ENCODE assay signal across 14 cellular contexts in genomic region chr2:7191927-7192326, GRCh38.
DNase-seq lines count a peak whose midpoint lies in the region; ATAC-seq, FAIRE-seq and TF ChIP-seq lines count a peak whose summit lies in the region.
"Had no signal": no experiment of that assay in that cellular context is flagged by ENCODE, and none has a peak within 500 bp of the region (broad histone marks: within the 10 kb centered on the region; RNA-seq: fewer than 3 reads in every experiment).

No MANE protein-coding gene starts in this region.

- no peak for ATAC-seq in GM18909 (IDR thresholded peaks at IDR 0.05; ENCODE audit: poor library complexity, unreplicated experiment)

- FAIRE-seq in small intestine (lab: Jason Lieb, UNC) = no peak

- TF ChIP-seq CTCF in A673 (conservative IDR thresholded peaks at IDR 0.05; ENCODE audit: low read depth, low read length) (no peak), HFF-Myc (IDR thresholded peaks at IDR 0.05; ENCODE audit: low read depth, low read length, missing control alignments) (no peak), foreskin fibroblast (IDR thresholded peaks at IDR 0.05; ENCODE audit: low read depth, low read length) (no peak)

- H3K27ac ChIP-seq in A673 (ENCODE audit: low read depth, low read length, poor library complexity, severe bottlenecking) (peak overlapping the region; percentile 93), small intestine (ENCODE audit: low read depth in 1 of 2, low read length in 1 of 2) (no peak overlapping the region)
- H3K27ac ChIP-seq: BLaER1 treated with 17β-estradiol and CSF1 and Interleukin-3, amounts not matched to agents 10 nM and 100 nM; tibial nerve had no signal

- BruUV-seq in A673 (replicated peaks; lab: Mats Ljungman, UMichigan) = no TSS peak

- 18 to 43% (median 39%) methylated on average over 4 of the region's 4 CpGs for WGBS in small intestine, 3 donors

- H3K36me3 ChIP-seq in A673 (ENCODE audit: insufficient read depth, low read length, poor library complexity, severe bottlenecking) (no peaks in the 10 kb centered on the region), small intestine (ENCODE audit: control insufficient read depth in 2 of 2, insufficient read depth in 2 of 2, low read length in 2 of 2) (no peaks in the 10 kb centered on the region)
- H3K36me3 ChIP-seq: BLaER1 treated with 17β-estradiol and CSF1 and Interleukin-3, amounts not matched to agents 10 nM and 100 nM; tibial nerve had no signal

- DNase-seq in A673 (ENCODE audit: low spot score) = peak; percentile 96
- peak; percentile 93 for DNase-seq in HFF-Myc (ENCODE audit: extremely low read depth, low read depth)
- DNase-seq in SW480 (ENCODE audit: low spot score) = peak; percentile 70
- DNase-seq in foreskin fibroblast = peak; percentile 16 to 52
- no peak for DNase-seq in ureter (ENCODE audit: low spot score)
- no peak for DNase-seq in small intestine
- DNase-seq in RKO (ENCODE audit: low spot score) = no peak
- DNase-seq: activated CD4-positive, alpha-beta T cell treated with anti-CD3 and anti-CD28 coated beads for 48 hours; erythroblast; NCI-H2081; SHP77 had no signal

- CTCF ChIA-PET in A673 (lab: Charles Lee) = no interaction called here

- H3K4me1 ChIP-seq in A673 (ENCODE audit: insufficient read depth, low read length, poor library complexity, severe bottlenecking) (peaks cover 82% of the 10 kb centered on the region), small intestine (ENCODE audit: control insufficient read depth in 2 of 2, insufficient read depth in 1 of 2, low read depth in 1 of 2, low read length in 1 of 2) (no peaks in the 10 kb centered on the region)
- H3K4me1 ChIP-seq: tibial nerve had no signal

- H3K4me3 ChIP-seq in A673 (ENCODE audit: low read depth, low read length, poor library complexity, severe bottlenecking) (no peak overlapping the region), HFF-Myc (replicated peaks; ENCODE audit: low read depth, low read length) (no peak overlapping the region), foreskin fibroblast (ENCODE audit: low read depth in 1 of 2, low read length in 2 of 2) (no peak overlapping the region), small intestine (ENCODE audit: low read depth in 1 of 2, low read length in 2 of 2) (no peak overlapping the region)
- H3K4me3 ChIP-seq: BLaER1 treated with 17β-estradiol and CSF1 and Interleukin-3, amounts not matched to agents 10 nM and 100 nM; tibial nerve had no signal

- POLR2A ChIA-PET in A673 (lab: Charles Lee; ENCODE audit: low non-redundant PET) = no interaction called here

- H3K27me3 ChIP-seq in A673 (replicated peaks; ENCODE audit: insufficient read depth, low read depth, low read length, poor library complexity) (no peaks in the 10 kb centered on the region), small intestine (ENCODE audit: control insufficient read depth in 2 of 2, insufficient read depth in 2 of 2, low read length in 2 of 2) (no peaks in the 10 kb centered on the region)
- H3K27me3 ChIP-seq: BLaER1 treated with 17β-estradiol and CSF1 and Interleukin-3, amounts not matched to agents 10 nM and 100 nM; tibial nerve had no signal

- H3K9me3 ChIP-seq in A673 (ENCODE audit: low read depth, low read length, poor library complexity, severe bottlenecking) (no peaks in the 10 kb centered on the region), small intestine (ENCODE audit: control insufficient read depth, low read depth) (no peaks in the 10 kb centered on the region)
- H3K9me3 ChIP-seq: tibial nerve had no signal

- intact Hi-C loops in A673 (cut with micrococcal nuclease; ENCODE audit: unreplicated experiment) = loop anchor here (2.0 to 5.0 kb wide), 2 partner anchors 73 to 1490 kb away; partner anchors contain the start of gene ID2

Comparison
In these comparisons a context has a peak if more than half of its experiments do, and no peak if none do; other contexts are left out.
1. DNase-seq: peak in A673 (single experiment), HFF-Myc (single experiment), SW480 (single experiment) and foreskin fibroblast (2 of 2); none in ureter (single experiment), small intestine (single experiment) and RKO (single experiment).